Comparison of ENCODE assay signal across 1 cellular context in the genomic region with DNA sequence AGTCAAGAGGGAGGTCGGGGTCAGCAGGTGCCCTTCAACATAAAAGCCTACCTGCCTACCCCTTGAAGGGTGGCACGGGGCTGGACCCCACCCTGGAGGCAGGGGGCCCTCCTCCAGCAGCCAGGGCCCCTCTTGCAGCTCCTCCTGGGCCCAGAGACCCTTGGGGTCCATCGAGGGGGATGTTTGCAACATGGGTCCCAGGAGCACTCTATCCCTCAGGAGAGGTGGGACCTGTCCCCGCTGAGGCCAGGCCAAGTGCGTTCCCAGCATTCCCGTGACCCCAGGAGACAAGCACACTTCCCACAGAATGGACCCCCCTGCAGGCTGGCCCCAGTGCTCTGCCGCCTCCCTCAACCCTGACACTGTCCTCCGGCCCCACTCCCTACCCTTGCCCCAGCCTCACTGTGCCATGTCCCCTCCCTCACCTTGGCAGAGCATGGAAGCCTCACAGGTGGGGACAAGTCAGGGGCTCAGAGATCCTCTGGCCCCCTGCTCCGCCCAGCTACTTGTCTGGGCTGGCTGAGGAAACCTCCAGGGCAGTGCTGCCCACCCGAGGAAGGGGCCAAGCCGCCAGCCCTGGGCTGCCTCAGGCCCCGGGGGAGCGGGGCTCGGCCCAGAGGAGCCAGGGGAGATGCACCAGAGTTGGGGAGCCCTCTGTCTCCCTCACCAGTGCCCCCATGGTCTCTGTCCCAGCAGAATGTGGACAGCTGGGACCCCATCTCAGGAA.
TF ChIP-seq lines count a peak whose summit lies in the region.

No MANE protein-coding gene starts in this region.

TF ChIP-seq in K562, 482 proteins besides CTCF, POLR2A, EP300 and RAD21:
- TF ChIP-seq ARHGAP35 (IDR thresholded peaks at IDR 0.05; ENCODE audit: partially characterized antibody), result no peak
- TF ChIP-seq NR2C1 (IDR thresholded peaks at IDR 0.05), result no peak
- TF ChIP-seq NR2C1 (tag; IDR thresholded peaks at IDR 0.05), result no peak
- TF ChIP-seq JUN (IDR thresholded peaks at IDR 0.05; ENCODE audit: borderline replicate concordance, low read depth, low read length), result no peak
- TF ChIP-seq JUN (CRISPR knock-in tag; IDR thresholded peaks at IDR 0.05; ENCODE audit: borderline replicate concordance), result 0 out of 2 replicates have a peak, but pooled peaks have one; percentile 35
- peak; percentile 28; the same call in 1 of the 2 replicates for TF ChIP-seq POLR2G (IDR thresholded peaks at IDR 0.05; ENCODE audit: low read depth, low read length)
TF ChIP-seq in K562: peak in this region for 2.
